In the genomic region with DNA sequence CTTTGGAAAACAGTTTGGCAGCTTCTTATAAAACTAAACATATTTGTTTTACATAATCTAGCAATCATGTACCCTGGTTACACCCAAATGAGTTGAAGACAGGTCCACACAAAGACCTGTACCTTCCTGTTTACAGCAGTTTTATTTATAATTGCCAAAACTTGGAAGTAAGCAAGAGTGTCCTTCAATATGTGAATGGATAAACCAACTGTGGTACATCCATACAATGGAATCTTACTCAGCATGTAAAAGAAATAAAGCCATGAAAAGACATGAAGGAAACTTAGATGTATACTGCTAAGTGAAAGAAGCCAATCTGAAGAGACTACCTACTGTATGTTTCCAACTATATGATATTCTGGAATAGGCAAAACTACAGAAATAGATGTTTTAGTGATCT, we compare ENCODE assay signal across 33 cellular contexts.
"Had no signal": no experiment of that assay in that cellular context is flagged by ENCODE, and none has a peak within 500 bp of the region (broad histone marks: within the 10 kb centered on the region; RNA-seq: fewer than 3 reads in every experiment).

No MANE protein-coding gene starts in this region.

- H3K36me3 ChIP-seq: adrenal gland, brain microvascular endothelial cell, breast epithelium had no signal

- H3K27me3 ChIP-seq: adrenal gland, body of pancreas, brain microvascular endothelial cell, breast epithelium had no signal

- DNase-seq: activated B cell treated with CpG ODN at 0.5 μM for 24 hours; activated CD4-positive, alpha-beta memory T cell treated with anti-CD3 and anti-CD28 coated beads for 36 hours; activated CD4-positive, alpha-beta T cell treated with anti-CD3 and anti-CD28 coated beads for 4 hours; activated CD4-positive, alpha-beta T cell treated with anti-CD3 and anti-CD28 coated beads, Interleukin-2, amount 10 ng/mL, durations not matched to agents 24 days and 14 days; activated CD4-positive, alpha-beta T cell treated with anti-CD3 and anti-CD28 coated beads, Interleukin-2, amount 50 U/mL, for 1 hour; activated CD4-positive, alpha-beta T cell treated with anti-CD3 and anti-CD28 coated beads, Interleukin-2, amount 50 U/mL, for 4 hours; activated CD4-positive, CD25-positive, alpha-beta regulatory T cell treated with anti-CD3 and anti-CD28 coated beads, Interleukin-2, amount 50 U/mL, for 72 hours; activated CD8-positive, alpha-beta memory T cell treated with anti-CD3 and anti-CD28 coated beads, Interleukin-2, amount 50 U/mL, for 4 hours; activated CD8-positive, alpha-beta T cell treated with anti-CD3 and anti-CD28 coated beads for 36 hours; activated effector memory CD4-positive, alpha-beta T cell treated with anti-CD3 and anti-CD28 coated beads, Interleukin-2, amount 50 U/mL, for 16 hours; activated gamma-delta T cell treated with Interleukin-2 at 50 U/mL for 16 hours; activated naive CD4-positive, alpha-beta T cell; activated naive CD4-positive, alpha-beta T cell treated with anti-CD3 and anti-CD28 coated beads for 36 hours; activated naive CD4-positive, alpha-beta T cell treated with anti-CD3 and anti-CD28 coated beads, Interleukin-2, amount 50 U/mL, for 16 hours; activated naive CD8-positive, alpha-beta T cell treated with anti-CD3 and anti-CD28 coated beads for 36 hours; activated T-cell treated with anti-CD3 and anti-CD28 coated beads for 4 hours; activated T-cell treated with anti-CD3 and anti-CD28 coated beads, Interleukin-2, amount 50 U/mL, for 1 hour; activated T-cell treated with anti-CD3 and anti-CD28 coated beads, Interleukin-2, amount 50 U/mL, for 4 hours; activated T-cell treated with anti-CD3 and anti-CD28 coated beads, Interleukin-2, amount 50 U/mL, for 72 hours; adrenal gland; amniotic stem cell; aorta; body of pancreas; brain microvascular endothelial cell; central memory CD4-positive, alpha-beta T cell; T-helper 9 cell had no signal

- H3K9me3 Mint-ChIP-seq: activated T-helper 17 cell treated with anti-CD3 and anti-CD28 coated beads, Interleukin-2, amount 50 U/mL, for 72 hours had no signal

- H3K4me3 Mint-ChIP-seq: activated B cell treated with CpG ODN at 0.5 μM for 24 hours; activated CD4-positive, alpha-beta memory T cell treated with anti-CD3 and anti-CD28 coated beads for 36 hours; activated CD4-positive, alpha-beta T cell treated with anti-CD3 and anti-CD28 coated beads, Interleukin-2, amount 10 ng/mL, durations not matched to agents 24 days and 14 days; activated CD8-positive, alpha-beta T cell treated with anti-CD3 and anti-CD28 coated beads for 36 hours; activated naive CD4-positive, alpha-beta T cell treated with anti-CD3 and anti-CD28 coated beads for 36 hours; activated naive CD8-positive, alpha-beta T cell treated with anti-CD3 and anti-CD28 coated beads for 36 hours; activated T-cell treated with anti-CD3 and anti-CD28 coated beads, Interleukin-2, amount 50 U/mL, for 4 hours; activated T-cell treated with anti-CD3 and anti-CD28 coated beads, Interleukin-2, amount 50 U/mL, for 72 hours; activated T-helper 1 cell treated with anti-CD3 and anti-CD28 coated beads, Interleukin-12 subunit alpha, Interleukin-12 subunit beta, Interleukin-2, Interleukin-4 antibody, amounts not matched to agents 30 ng/mL and 10 ng/mL and 1 ng/mL, durations not matched to agents 14 hours and 24 hours and 36 hours; activated T-helper 17 cell treated with anti-CD3 and anti-CD28 coated beads, Interleukin-2, amount 50 U/mL, for 72 hours; T-helper 2 cell treated with Interferon-gamma antibody and Interleukin-4, amounts not matched to agents 5 μg/mL and 100 μg/mL, for 36 hours had no signal

- FAIRE-seq: astrocyte had no signal

- H3K27ac Mint-ChIP-seq: activated B cell treated with CpG ODN at 0.5 μM for 24 hours; activated CD4-positive, alpha-beta memory T cell treated with anti-CD3 and anti-CD28 coated beads for 36 hours; activated CD4-positive, alpha-beta T cell treated with anti-CD3 and anti-CD28 coated beads, Interleukin-2, amount 10 ng/mL, durations not matched to agents 24 days and 14 days; activated CD8-positive, alpha-beta T cell treated with anti-CD3 and anti-CD28 coated beads for 36 hours; activated naive CD4-positive, alpha-beta T cell treated with anti-CD3 and anti-CD28 coated beads for 36 hours; activated naive CD4-positive, alpha-beta T cell treated with anti-CD3 and anti-CD28 coated beads, Interleukin-2, amount 50 U/mL, for 72 hours; activated naive CD8-positive, alpha-beta T cell treated with anti-CD3 and anti-CD28 coated beads for 36 hours; activated T-cell treated with anti-CD3 and anti-CD28 coated beads, Interleukin-2, amount 50 U/mL, for 72 hours; activated T-helper 1 cell treated with anti-CD3 and anti-CD28 coated beads, Interleukin-12 subunit alpha, Interleukin-12 subunit beta, Interleukin-2, Interleukin-4 antibody, amounts not matched to agents 30 ng/mL and 10 ng/mL and 1 ng/mL, durations not matched to agents 14 hours and 24 hours and 36 hours; activated T-helper 17 cell treated with anti-CD3 and anti-CD28 coated beads, Interleukin-2, amount 50 U/mL, for 72 hours; T-helper 2 cell treated with Interferon-gamma antibody and Interleukin-4, amounts not matched to agents 5 μg/mL and 100 μg/mL, for 36 hours had no signal

- ATAC-seq: activated CD8-positive, alpha-beta T cell treated with anti-CD3 and anti-CD28 coated beads for 36 hours; activated naive CD4-positive, alpha-beta T cell treated with anti-CD3 and anti-CD28 coated beads, Interleukin-2, amount 50 U/mL, for 72 hours; activated T-cell treated with anti-CD3 and anti-CD28 coated beads, Interleukin-2, amount 50 U/mL, for 4 hours; activated T-cell treated with anti-CD3 and anti-CD28 coated beads, Interleukin-2, amount 50 U/mL, for 72 hours; activated T-helper 17 cell treated with anti-CD3 and anti-CD28 coated beads, Interleukin-2, amount 50 U/mL, for 72 hours; body of pancreas had no signal

- H3K27ac ChIP-seq: adrenal gland, body of pancreas, brain microvascular endothelial cell, breast epithelium, VCaP had no signal

- H3K9me3 ChIP-seq: adrenal gland, body of pancreas, breast epithelium had no signal

- H3K4me3 ChIP-seq: adrenal gland, body of pancreas, breast epithelium had no signal

- H3K27me3 Mint-ChIP-seq: activated B cell treated with CpG ODN at 0.5 μM for 24 hours; activated CD4-positive, alpha-beta memory T cell treated with anti-CD3 and anti-CD28 coated beads for 36 hours; activated CD4-positive, alpha-beta T cell treated with anti-CD3 and anti-CD28 coated beads, Interleukin-2, amount 10 ng/mL, durations not matched to agents 24 days and 14 days; activated CD8-positive, alpha-beta T cell treated with anti-CD3 and anti-CD28 coated beads for 36 hours; activated naive CD8-positive, alpha-beta T cell treated with anti-CD3 and anti-CD28 coated beads for 36 hours; activated T-helper 17 cell treated with anti-CD3 and anti-CD28 coated beads, Interleukin-2, amount 50 U/mL, for 72 hours had no signal
